Comparison of ENCODE assay signal across 1 cellular context in genomic region chr6:44256291-44257006, GRCh38.
TF ChIP-seq lines count a peak whose summit lies in the region.

No MANE protein-coding gene starts in this region.

TF ChIP-seq in IMR-90, 13 proteins besides CTCF, POLR2A, EP300 and RAD21 (continued from another document):
- TF ChIP-seq USF2 (IDR thresholded peaks at IDR 0.05; ENCODE audit: low read depth, low read length) (no peak), FOS (IDR thresholded peaks at IDR 0.05; ENCODE audit: low read depth, low read length) (no peak), NFE2L2 (IDR thresholded peaks at IDR 0.05; ENCODE audit: low read depth, low read length) (no peak), MXI1 (IDR thresholded peaks at IDR 0.05; ENCODE audit: borderline replicate concordance, low read depth, low read length) (no peak)
